14 cellular contexts compared by ENCODE assay signal in genomic region chr9:128632066-128632465, GRCh38.
"Had no signal": no experiment of that assay in that cellular context is flagged by ENCODE, and none has a peak within 500 bp of the region (broad histone marks: within the 10 kb centered on the region; RNA-seq: fewer than 3 reads in every experiment).

No MANE protein-coding gene starts in this region.

- H3K27me3 ChIP-seq: foreskin keratinocyte, vagina had no signal

- DNase-seq: activated CD4-positive, alpha-beta T cell treated with anti-CD3 and anti-CD28 coated beads, Interleukin-2, amount 50 U/mL, for 4 hours; activated CD4-positive, CD25-positive, alpha-beta regulatory T cell treated with anti-CD3 and anti-CD28 coated beads, Interleukin-2, amount 50 U/mL, for 72 hours; activated gamma-delta T cell treated with Interleukin-2 at 50 U/mL for 16 hours; activated naive CD8-positive, alpha-beta T cell treated with anti-CD3 and anti-CD28 coated beads, Interleukin-2, amount 10 ng/mL, durations not matched to agents 7 days and 5 days; activated T-cell treated with anti-CD3 and anti-CD28 coated beads, Interleukin-2, amount 50 U/mL, for 1 hour; anterior cingulate cortex; foreskin keratinocyte; stimulated activated CD4-positive, alpha-beta T cell treated with anti-CD3 and anti-CD28 coated beads, Interleukin-15, amount 100 ng/mL, for 24 hours; stimulated activated CD4-positive, alpha-beta T cell treated with anti-CD3 and anti-CD28 coated beads, Interleukin-4, amount 100 ng/mL, for 24 hours; stimulated activated naive CD8-positive, alpha-beta T cell treated with anti-CD3 and anti-CD28 coated beads, Interleukin-15, amount 100 ng/mL, for 72 hours had no signal

- H3K4me3 Mint-ChIP-seq: activated naive CD8-positive, alpha-beta T cell treated with anti-CD3 and anti-CD28 coated beads, Interleukin-2, amount 10 ng/mL, durations not matched to agents 7 days and 5 days; natural killer cell treated with Interleukin-12 subunit alpha and Interleukin-12 subunit beta and Interleukin-15 and Interleukin-18, amount 100 ng/mL, for 72 hours; stimulated activated naive CD8-positive, alpha-beta T cell treated with anti-CD3 and anti-CD28 coated beads, Interleukin-15, amount 100 ng/mL, for 72 hours; T-helper 2 cell treated with Interferon-gamma antibody and Interleukin-4, amounts not matched to agents 5 μg/mL and 100 μg/mL, for 36 hours had no signal

- H3K27ac Mint-ChIP-seq: activated naive CD8-positive, alpha-beta T cell treated with anti-CD3 and anti-CD28 coated beads, Interleukin-2, amount 10 ng/mL, durations not matched to agents 7 days and 5 days; natural killer cell treated with Interleukin-12 subunit alpha and Interleukin-12 subunit beta and Interleukin-15 and Interleukin-18, amount 100 ng/mL, for 72 hours; T-helper 2 cell treated with Interferon-gamma antibody and Interleukin-4, amounts not matched to agents 5 μg/mL and 100 μg/mL, for 36 hours had no signal

- H3K9me3 Mint-ChIP-seq: activated naive CD8-positive, alpha-beta T cell treated with anti-CD3 and anti-CD28 coated beads, Interleukin-2, amount 10 ng/mL, durations not matched to agents 7 days and 5 days; natural killer cell treated with Interleukin-12 subunit alpha and Interleukin-12 subunit beta and Interleukin-15 and Interleukin-18, amount 100 ng/mL, for 72 hours; stimulated activated naive CD8-positive, alpha-beta T cell treated with anti-CD3 and anti-CD28 coated beads, Interleukin-15, amount 100 ng/mL, for 72 hours; T-helper 2 cell treated with Interferon-gamma antibody and Interleukin-4, amounts not matched to agents 5 μg/mL and 100 μg/mL, for 36 hours had no signal

- H3K27me3 Mint-ChIP-seq: activated naive CD8-positive, alpha-beta T cell treated with anti-CD3 and anti-CD28 coated beads, Interleukin-2, amount 10 ng/mL, durations not matched to agents 7 days and 5 days; natural killer cell treated with Interleukin-12 subunit alpha and Interleukin-12 subunit beta and Interleukin-15 and Interleukin-18, amount 100 ng/mL, for 72 hours; stimulated activated naive CD8-positive, alpha-beta T cell treated with anti-CD3 and anti-CD28 coated beads, Interleukin-15, amount 100 ng/mL, for 72 hours had no signal

- H3K4me3 ChIP-seq: thoracic aorta, vagina had no signal

- ATAC-seq: foreskin keratinocyte; natural killer cell treated with Interleukin-12 subunit alpha and Interleukin-12 subunit beta and Interleukin-15 and Interleukin-18, amount 100 ng/mL, for 72 hours; stimulated activated naive CD8-positive, alpha-beta T cell treated with anti-CD3 and anti-CD28 coated beads, Interleukin-15, amount 100 ng/mL, for 72 hours had no signal

- H3K4me1 Mint-ChIP-seq: activated naive CD8-positive, alpha-beta T cell treated with anti-CD3 and anti-CD28 coated beads, Interleukin-2, amount 10 ng/mL, durations not matched to agents 7 days and 5 days; stimulated activated naive CD8-positive, alpha-beta T cell treated with anti-CD3 and anti-CD28 coated beads, Interleukin-15, amount 100 ng/mL, for 72 hours had no signal

- H3K9me3 ChIP-seq: thoracic aorta, vagina had no signal

- H3K27ac ChIP-seq: foreskin keratinocyte, thoracic aorta, vagina had no signal
